In genomic region chr10:128058106-128058745, GRCh38 we compare ENCODE assay signal across 23 cellular contexts.
A peak's percentile ranks its signal among the peaks of the same experiment; 100 is the strongest.
DNase-seq lines count a peak whose midpoint lies in the region; ATAC-seq lines count a peak whose summit lies in the region.
"Had no signal": no experiment of that assay in that cellular context is flagged by ENCODE, and none has a peak within 500 bp of the region (broad histone marks: within the 10 kb centered on the region; RNA-seq: fewer than 3 reads in every experiment).

No MANE protein-coding gene starts in this region.

- H3K27me3 Mint-ChIP-seq in T-helper 1 cell treated with Interleukin-12 subunit alpha and Interleukin-12 subunit beta and Interleukin-4 antibody, amounts not matched to agents 30 μg/mL and 1 μg/mL, for 36 hours (ENCODE audit: low read depth), result no peaks in the 10 kb centered on the region
- no peaks in the 10 kb centered on the region for H3K27me3 Mint-ChIP-seq in CD4-positive, CD25-positive, alpha-beta regulatory T cell
- H3K27me3 Mint-ChIP-seq in activated CD8-positive, alpha-beta T cell treated with anti-CD3 and anti-CD28 coated beads, Interleukin-2, amount 10 ng/mL, durations not matched to agents 7 days and 5 days (ENCODE audit: low read depth), result no peaks in the 10 kb centered on the region
- H3K27me3 Mint-ChIP-seq in naive thymus-derived CD8-positive, alpha-beta T cell, result no peaks in the 10 kb centered on the region

- no peak overlapping the region for H3K27ac ChIP-seq in CD4-positive, CD25-positive, alpha-beta regulatory T cell (ENCODE audit: insufficient read depth, low read length, poor library complexity, severe bottlenecking)
- H3K27ac ChIP-seq: 22Rv1, neural progenitor cell, Peyer's patch, SJSA1, VCaP had no signal

- H3K4me3 Mint-ChIP-seq in T-helper 1 cell treated with Interleukin-12 subunit alpha and Interleukin-12 subunit beta and Interleukin-4 antibody, amounts not matched to agents 30 μg/mL and 1 μg/mL, for 36 hours, result no peak overlapping the region
- H3K4me3 Mint-ChIP-seq in CD4-positive, CD25-positive, alpha-beta regulatory T cell, result no peak overlapping the region
- no peak overlapping the region for H3K4me3 Mint-ChIP-seq in activated CD8-positive, alpha-beta T cell treated with anti-CD3 and anti-CD28 coated beads, Interleukin-2, amount 10 ng/mL, durations not matched to agents 7 days and 5 days
- H3K4me3 Mint-ChIP-seq in naive thymus-derived CD8-positive, alpha-beta T cell, result peak overlapping the region in 1 of 10 donors; percentile 43
- H3K4me3 Mint-ChIP-seq: neural progenitor cell had no signal

- H3K36me3 Mint-ChIP-seq in T-helper 1 cell treated with Interleukin-12 subunit alpha and Interleukin-12 subunit beta and Interleukin-4 antibody, amounts not matched to agents 30 μg/mL and 1 μg/mL, for 36 hours (ENCODE audit: low read depth), result peaks cover 41% of the 10 kb centered on the region
- peaks cover 44% of the 10 kb centered on the region for H3K36me3 Mint-ChIP-seq in CD4-positive, CD25-positive, alpha-beta regulatory T cell
- peaks cover 69% of the 10 kb centered on the region for H3K36me3 Mint-ChIP-seq in activated CD8-positive, alpha-beta T cell treated with anti-CD3 and anti-CD28 coated beads, Interleukin-2, amount 10 ng/mL, durations not matched to agents 7 days and 5 days (ENCODE audit: low read depth)
- peaks cover 4 to 52% (median 16%) of the 10 kb centered on the region in 3 donors for H3K36me3 Mint-ChIP-seq in naive thymus-derived CD8-positive, alpha-beta T cell
- H3K36me3 Mint-ChIP-seq: neural progenitor cell had no signal

- H3K9me3 Mint-ChIP-seq in T-helper 1 cell treated with Interleukin-12 subunit alpha and Interleukin-12 subunit beta and Interleukin-4 antibody, amounts not matched to agents 30 μg/mL and 1 μg/mL, for 36 hours, result no peaks in the 10 kb centered on the region
- H3K9me3 Mint-ChIP-seq in CD4-positive, CD25-positive, alpha-beta regulatory T cell, result no peaks in the 10 kb centered on the region
- H3K9me3 Mint-ChIP-seq in activated CD8-positive, alpha-beta T cell treated with anti-CD3 and anti-CD28 coated beads, Interleukin-2, amount 10 ng/mL, durations not matched to agents 7 days and 5 days (ENCODE audit: insufficient read depth), result no peaks in the 10 kb centered on the region
- H3K9me3 Mint-ChIP-seq in naive thymus-derived CD8-positive, alpha-beta T cell, result no peaks in the 10 kb centered on the region
- H3K9me3 Mint-ChIP-seq: neural progenitor cell had no signal

- ATAC-seq in CD4-positive, CD25-positive, alpha-beta regulatory T cell (ENCODE audit: low read depth in 2 of 2), result no peak
- no peak for ATAC-seq in activated CD8-positive, alpha-beta T cell treated with anti-CD3 and anti-CD28 coated beads, Interleukin-2, amount 10 ng/mL, durations not matched to agents 7 days and 5 days
- ATAC-seq in naive thymus-derived CD8-positive, alpha-beta T cell, result no peak
- ATAC-seq in GM21723 (IDR thresholded peaks at IDR 0.05; ENCODE audit: unreplicated experiment), result no peak
- ATAC-seq in HG03442 (IDR thresholded peaks at IDR 0.05; ENCODE audit: unreplicated experiment), result no peak
- ATAC-seq: mucosa of descending colon had no signal

- peaks cover 69% of the 10 kb centered on the region for H3K36me3 ChIP-seq in CD4-positive, CD25-positive, alpha-beta regulatory T cell (ENCODE audit: control insufficient read depth, insufficient read depth, low read length)
- H3K36me3 ChIP-seq: neural progenitor cell, SJSA1 had no signal

- POLR2A ChIA-PET in activated CD8-positive, alpha-beta T cell treated with anti-CD3 and anti-CD28 coated beads, Interleukin-2, amount 10 ng/mL, durations not matched to agents 7 days and 5 days (lab: Charles Lee), result interaction anchor here (11.4 kb wide), 1 partner anchor 10 kb away, joined by 145 read pairs; no protein-coding TSS in a partner anchor
- POLR2A ChIA-PET in naive thymus-derived CD8-positive, alpha-beta T cell (lab: Charles Lee), result interaction anchor here (3.4 kb wide), 1 partner anchor 10 kb away, joined by 24 read pairs; no protein-coding TSS in a partner anchor

- DNase-seq in T-helper 1 cell, result no peak
- no peak for DNase-seq in CD4-positive, CD25-positive, alpha-beta regulatory T cell
- no peak for DNase-seq in activated CD8-positive, alpha-beta T cell treated with anti-CD3 and anti-CD28 coated beads, Interleukin-2, amount 10 ng/mL, durations not matched to agents 7 days and 5 days
- no peak for DNase-seq in naive thymus-derived CD8-positive, alpha-beta T cell
- no peak for DNase-seq in midbrain (lab: John Stamatoyannopoulos, UW)
- DNase-seq: activated CD8-positive, alpha-beta memory T cell treated with anti-CD3 and anti-CD28 coated beads, Interleukin-2, amount 50 U/mL, for 4 hours; activated effector memory CD4-positive, alpha-beta T cell treated with Interleukin-2 at 50 U/mL for 16 hours; amniotic stem cell; dermis blood vessel endothelial cell; DMS79 treated with DMSO at 0.1 percent for 48 hours; mucosa of descending colon; NCI-H1417 treated with DMSO at 0.1 percent for 48 hours; T-helper 2 cell; trophoblast cell had no signal

- no peak overlapping the region for H3K4me3 ChIP-seq in CD4-positive, CD25-positive, alpha-beta regulatory T cell (ENCODE audit: low read depth, low read length)
- H3K4me3 ChIP-seq: mucosa of descending colon, neural progenitor cell, Peyer's patch, SJSA1 had no signal

- H3K4me1 ChIP-seq in CD4-positive, CD25-positive, alpha-beta regulatory T cell (ENCODE audit: control insufficient read depth, insufficient read depth, low read length, poor library complexity, severe bottlenecking), result peaks cover 16% of the 10 kb centered on the region
- H3K4me1 ChIP-seq: SJSA1 had no signal

- no peaks in the 10 kb centered on the region for H3K27me3 ChIP-seq in CD4-positive, CD25-positive, alpha-beta regulatory T cell (ENCODE audit: control insufficient read depth, insufficient read depth, low read length)
- H3K27me3 ChIP-seq: neural progenitor cell, Peyer's patch, SJSA1 had no signal

- CTCF ChIA-PET in activated CD8-positive, alpha-beta T cell treated with anti-CD3 and anti-CD28 coated beads, Interleukin-2, amount 10 ng/mL, durations not matched to agents 7 days and 5 days (lab: Charles Lee), result interaction anchor here (0.7 to 2.9 kb wide), 5 partner anchors 10 to 120 kb away, joined by 3 to 14 read pairs (median 13); no protein-coding TSS in a partner anchor

- no peaks in the 10 kb centered on the region for H3K9me3 ChIP-seq in CD4-positive, CD25-positive, alpha-beta regulatory T cell (ENCODE audit: control insufficient read depth in 2 of 2, low read length in 2 of 2)
- H3K9me3 ChIP-seq: mucosa of descending colon, Peyer's patch, SJSA1 had no signal

- peak overlapping the region; percentile 23 for H3K27ac Mint-ChIP-seq in T-helper 1 cell treated with Interleukin-12 subunit alpha and Interleukin-12 subunit beta and Interleukin-4 antibody, amounts not matched to agents 30 μg/mL and 1 μg/mL, for 36 hours
- H3K27ac Mint-ChIP-seq in CD4-positive, CD25-positive, alpha-beta regulatory T cell, result peak overlapping the region in 2 of 3 donors; percentile 51 to 92
- peak overlapping the region; percentile 27 for H3K27ac Mint-ChIP-seq in activated CD8-positive, alpha-beta T cell treated with anti-CD3 and anti-CD28 coated beads, Interleukin-2, amount 10 ng/mL, durations not matched to agents 7 days and 5 days
- peak overlapping the region; percentile 13 to 93 (median 81) for H3K27ac Mint-ChIP-seq in naive thymus-derived CD8-positive, alpha-beta T cell
- H3K27ac Mint-ChIP-seq: neural progenitor cell, progenitor cell of endocrine pancreas had no signal

- peaks cover 18% of the 10 kb centered on the region for H3K4me1 Mint-ChIP-seq in T-helper 1 cell treated with Interleukin-12 subunit alpha and Interleukin-12 subunit beta and Interleukin-4 antibody, amounts not matched to agents 30 μg/mL and 1 μg/mL, for 36 hours (ENCODE audit: low read depth)
- H3K4me1 Mint-ChIP-seq in CD4-positive, CD25-positive, alpha-beta regulatory T cell, result peaks cover 16 to 56% (median 32%) of the 10 kb centered on the region in 4 donors
- H3K4me1 Mint-ChIP-seq in activated CD8-positive, alpha-beta T cell treated with anti-CD3 and anti-CD28 coated beads, Interleukin-2, amount 10 ng/mL, durations not matched to agents 7 days and 5 days (ENCODE audit: low read depth), result peaks cover 53% of the 10 kb centered on the region
- peaks cover 39 to 65% (median 54%) of the 10 kb centered on the region in 4 donors for H3K4me1 Mint-ChIP-seq in naive thymus-derived CD8-positive, alpha-beta T cell

Comparison
In these comparisons a context has a peak if more than half of its experiments do, and no peak if none do; other contexts are left out.
1. H3K27ac Mint-ChIP-seq: peak in every context shown above with its lines; median percentile 81 in naive thymus-derived CD8-positive, alpha-beta T cell; 72 in CD4-positive, CD25-positive, alpha-beta regulatory T cell; 27 in activated CD8-positive, alpha-beta T cell treated with anti-CD3 and anti-CD28 coated beads, Interleukin-2, amount 10 ng/mL, durations not matched to agents 7 days and 5 days; 23 in T-helper 1 cell treated with Interleukin-12 subunit alpha and Interleukin-12 subunit beta and Interleukin-4 antibody, amounts not matched to agents 30 μg/mL and 1 μg/mL, for 36 hours.